In the genomic region with DNA sequence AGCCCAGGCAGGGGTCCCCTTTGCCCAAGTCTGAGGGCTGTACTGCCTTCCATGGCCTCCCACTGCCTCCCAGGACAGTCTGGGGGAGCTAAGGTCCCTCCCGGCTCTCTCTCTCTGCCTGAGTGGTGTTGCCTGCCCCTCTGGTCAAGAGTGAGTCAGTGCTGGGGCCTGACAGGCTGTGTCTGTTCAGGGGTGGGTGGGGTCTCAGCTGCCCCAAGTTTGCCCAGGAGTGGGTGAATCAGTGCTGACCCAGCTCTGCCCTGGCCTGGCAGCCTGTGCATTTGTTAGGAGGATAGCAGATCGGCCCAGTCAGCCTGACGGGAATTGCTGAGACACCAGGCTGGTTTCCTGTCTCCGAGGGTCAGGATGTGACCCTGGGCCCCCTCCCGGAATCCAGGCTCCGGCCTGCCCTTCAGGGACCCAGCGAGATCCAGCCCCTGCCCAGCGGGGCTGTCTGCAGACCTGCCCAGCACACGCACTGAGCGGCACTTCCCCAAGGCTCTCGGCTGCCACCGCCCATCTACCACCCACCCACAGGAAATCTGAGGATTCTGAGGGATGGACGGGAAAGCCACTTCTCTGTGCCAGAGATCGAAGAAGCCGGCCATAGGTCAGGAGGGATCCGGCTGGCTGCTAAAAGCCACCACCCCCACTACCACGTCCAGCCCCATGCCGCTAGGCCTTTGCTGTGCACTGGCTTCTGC, we compare ENCODE assay signal across 11 cellular contexts. TPM values are rescaled to one million over a fixed set of nuclear protein-coding genes. Genes with fewer than 3 reads are reported as not detected.
A peak's percentile ranks its signal among the peaks of the same experiment; 100 is the strongest.
DNase-seq lines count a peak whose midpoint lies in the region; ATAC-seq, FAIRE-seq and TF ChIP-seq lines count a peak whose summit lies in the region.
"Had no signal": no experiment of that assay in that cellular context is flagged by ENCODE, and none has a peak within 500 bp of the region (broad histone marks: within the 10 kb centered on the region; RNA-seq: fewer than 3 reads in every experiment).

No MANE protein-coding gene starts in this region.

- peaks cover 50% of the 10 kb centered on the region for H3K4me1 ChIP-seq in HepG2 (ENCODE audit: insufficient read depth, low read length)

- TF ChIP-seq POLR2A in HepG2 (IDR thresholded peaks at IDR 0.05; ENCODE audit: insufficient read depth in 1 of 2, low read depth in 2 of 2, low read length in 2 of 2), result no peak

- H3K27ac ChIP-seq in HepG2 (ENCODE audit: extremely low read length, insufficient read depth, low read length), result no peak overlapping the region

- H4K20me1 ChIP-seq in HepG2 (ENCODE audit: insufficient read depth, low read length), result no peaks in the 10 kb centered on the region

- no TSS peak for BruUV-seq in HepG2 (replicated peaks; lab: Mats Ljungman, UMichigan)

- H3K79me2 ChIP-seq in HepG2 (ENCODE audit: insufficient read depth, low read length), result no peaks in the 10 kb centered on the region

- in situ Hi-C loops in HepG2 (cut with HindIII; ENCODE audit: extremely low pct_ligation_motif_present, low pct_unique_long_range_greater_than_20kb), result no loop called here

- no peak for FAIRE-seq in HepG2 (lab: Jason Lieb, UNC)

- intact Hi-C loops in HepG2 (cut with micrococcal nuclease; ENCODE audit: unreplicated experiment), result no loop called here

- no peak overlapping the region for H2AFZ ChIP-seq in HepG2 (ENCODE audit: low read length)

- ATAC-seq in HepG2, result peak; percentile 82
- no peak for ATAC-seq in HG02884 (IDR thresholded peaks at IDR 0.05; ENCODE audit: unreplicated experiment)
- no peak for ATAC-seq in HG02973 (IDR thresholded peaks at IDR 0.05; ENCODE audit: unreplicated experiment)
- ATAC-seq in GM21825 (IDR thresholded peaks at IDR 0.05; ENCODE audit: unreplicated experiment), result no peak

- peak overlapping the region; percentile 54 for H3K9ac ChIP-seq in HepG2 (ENCODE audit: insufficient read depth, low read depth, low read length)

- no peaks in the 10 kb centered on the region for H3K36me3 ChIP-seq in HepG2 (replicated peaks in 1 of 2; ENCODE audit: control insufficient read depth in 1 of 2, insufficient read depth in 2 of 2, low read length in 2 of 2)

- TF ChIP-seq EP300 in HepG2 (IDR thresholded peaks at IDR 0.05; ENCODE audit: low read depth in 2 of 2, low read length in 2 of 2), result no peak
- no peak for TF ChIP-seq EP300 in HepG2 (CRISPR knock-in tag; IDR thresholded peaks at IDR 0.05; ENCODE audit: borderline replicate concordance)

- CTCF ChIA-PET in HepG2 (lab: Yijun Ruan, JAX; ENCODE audit: low intra/inter-chr PET ratio, low total read pairs), result no interaction called here

- 0 out of 2 replicates have a peak, but pooled peaks have one; percentile 11 for TF ChIP-seq RAD21 in HepG2 (CRISPR knock-in tag; IDR thresholded peaks at IDR 0.05)

- no peaks in the 10 kb centered on the region for H3K9me3 ChIP-seq in HepG2 (ENCODE audit: low read length)

- peak overlapping the region; percentile 62 for H3K4me2 ChIP-seq in HepG2 (ENCODE audit: low read depth, low read length)

- 5% methylated on average over 7 of the region's 18 CpGs for WGBS in HepG2 (ENCODE audit: low lambda C conversion rate)

- TF ChIP-seq CTCF in choroid plexus epithelial cell (conservative IDR thresholded peaks at IDR 0.05; ENCODE audit: low read depth, low read length) (no peak), HepG2 (CRISPR knock-in tag; IDR thresholded peaks at IDR 0.05) (no peak)

- POLR2A ChIA-PET in HepG2 (lab: Yijun Ruan, JAX), result interaction anchor here (1.3 kb wide), 2 partner anchors 10 to 14 kb away, joined by 3 to 4 read pairs; no protein-coding TSS in a partner anchor

- peak; percentile 74 for DNase-seq in HS-27A (ENCODE audit: low read depth)
- peak; percentile 85 for DNase-seq in choroid plexus epithelial cell (ENCODE audit: low read depth)
- no peak for DNase-seq in HepG2 (ENCODE audit: low spot score)
- DNase-seq in stromal cell of bone marrow (ENCODE audit: low read depth), result peak; percentile 99
- DNase-seq in stimulated activated CD4-positive, alpha-beta T cell treated with anti-CD3 and anti-CD28 coated beads, Interleukin-4, amount 100 ng/mL, for 1 hour, result no peak
- DNase-seq: activated naive CD4-positive, alpha-beta T cell treated with anti-CD3 and anti-CD28 coated beads, Interleukin-2, amount 50 U/mL, for 16 hours; NCI-H446 treated with DMSO at 0.1 percent for 48 hours; stimulated activated CD4-positive, alpha-beta T cell treated with anti-CD3 and anti-CD28 coated beads, Interleukin-1b, Interleukin-23, amount 100 ng/mL, for 48 hours had no signal

- H3K27me3 ChIP-seq in HepG2 (ENCODE audit: control insufficient read depth in 1 of 2, insufficient read depth in 2 of 2, low read length in 2 of 2), result no peaks in the 10 kb centered on the region; a peak in 1 of 5 replicates

- H3K4me3 ChIP-seq in choroid plexus epithelial cell (ENCODE audit: low read depth, low read length), result no peak overlapping the region
- H3K4me3 ChIP-seq in HepG2 (replicated peaks in 1 of 3; ENCODE audit: insufficient read depth in 1 of 3, low read depth in 2 of 3, low read length in 3 of 3), result peak overlapping the region; percentile 16 to 65 (median 18); a peak in 5 of 6 replicates

RNA-seq across cellular contexts. Expression of gene ENG, which starts 15.9 kb away (rescaled TPM):
- total RNA-seq in HepG2 (2016; rRNA removed; fragmentation: Illumina TruSeq; extraction: Trizol), result 0.02 TPM in 1 of 2 replicates, not detected in the other
- not detected in 2 replicates for total RNA-seq in HepG2 (2016; cell fraction: cytosol; rRNA removed; fragmentation: Illumina TruSeq; extraction: Trizol; ENCODE audit: low read depth)
- 0.07 and 0.17 TPM in 2 replicates for total RNA-seq in HepG2 (2016; cell fraction: insoluble cytoplasmic fraction; rRNA removed; fragmentation: Illumina TruSeq; extraction: Trizol)
- 0.07 and 0.22 TPM in 2 replicates for total RNA-seq in HepG2 (2016; cell fraction: membrane; rRNA removed; fragmentation: Illumina TruSeq; extraction: Trizol)
- total RNA-seq in HepG2 (2016; cell fraction: nucleus; rRNA removed; fragmentation: Illumina TruSeq; extraction: Trizol), result 0.25 TPM in 1 of 2 replicates, not detected in the other
- 1.1 and 1.4 TPM in 2 replicates for polyA plus RNA-seq in HepG2 (2011; rRNA removed)
- polyA plus RNA-seq in HepG2 (2011; cell fraction: cytosol; rRNA removed), result 0.82 and 1.1 TPM in 2 replicates
- 2.1 and 2.3 TPM in 2 replicates for polyA plus RNA-seq in HepG2 (2011; cell fraction: nucleus; rRNA removed)
- 1.4 and 1.5 TPM in 2 replicates for polyA plus RNA-seq in HepG2 (2012)
- polyA plus RNA-seq in HepG2 (2016; cell fraction: cytosol; fragmentation: Illumina TruSeq; extraction: Trizol; ENCODE audit: low read depth), result not detected in 2 replicates
- polyA plus RNA-seq in HepG2 (2016; cell fraction: insoluble cytoplasmic fraction; fragmentation: Illumina TruSeq; extraction: Trizol; ENCODE audit: low read depth), result 0.08 TPM in 1 of 2 replicates, not detected in the other
- polyA plus RNA-seq in HepG2 (2016; cell fraction: membrane; fragmentation: Illumina TruSeq; extraction: Trizol; ENCODE audit: low read depth), result 0.06 and 0.13 TPM in 2 replicates
- polyA plus RNA-seq in HepG2 (2016; cell fraction: nucleus; fragmentation: Illumina TruSeq; extraction: Trizol; ENCODE audit: insufficient read depth, low read depth), result 0.20 and 0.22 TPM in 2 replicates
- polyA minus RNA-seq in HepG2 (2011; rRNA and poly(A)+ RNA removed; ENCODE audit: low replicate concordance), result 1.2 and 26.5 TPM in 2 replicates
- 0.30 and 0.62 TPM in 2 replicates for polyA minus RNA-seq in HepG2 (2011; cell fraction: cytosol; rRNA and poly(A)+ RNA removed)
- 0.75 and 0.90 TPM in 2 replicates for polyA minus RNA-seq in HepG2 (2011; cell fraction: nucleus; rRNA and poly(A)+ RNA removed)

RNA-seq across cellular contexts. Expression of gene FPGS, which starts 35.8 kb away (rescaled TPM):
- 20.3 and 35.6 TPM in 2 replicates for total RNA-seq in HepG2 (2016; rRNA removed; fragmentation: Illumina TruSeq; extraction: Trizol)
- 7.4 and 10.3 TPM in 2 replicates for total RNA-seq in HepG2 (2016; cell fraction: cytosol; rRNA removed; fragmentation: Illumina TruSeq; extraction: Trizol; ENCODE audit: low read depth)
- 18.5 and 37.2 TPM in 2 replicates for total RNA-seq in HepG2 (2016; cell fraction: insoluble cytoplasmic fraction; rRNA removed; fragmentation: Illumina TruSeq; extraction: Trizol)
- 18.1 and 18.9 TPM in 2 replicates for total RNA-seq in HepG2 (2016; cell fraction: membrane; rRNA removed; fragmentation: Illumina TruSeq; extraction: Trizol)
- total RNA-seq in HepG2 (2016; cell fraction: nucleus; rRNA removed; fragmentation: Illumina TruSeq; extraction: Trizol), result 26.8 and 31.7 TPM in 2 replicates
- polyA plus RNA-seq in HepG2 (2011; rRNA removed), result 36.8 and 41.3 TPM in 2 replicates
- polyA plus RNA-seq in HepG2 (2011; cell fraction: cytosol; rRNA removed), result 20.2 and 34.2 TPM in 2 replicates
- polyA plus RNA-seq in HepG2 (2011; cell fraction: nucleus; rRNA removed), result 102 and 128 TPM in 2 replicates
- polyA plus RNA-seq in HepG2 (2012), result 16.9 and 23.2 TPM in 2 replicates
- polyA plus RNA-seq in HepG2 (2016; cell fraction: cytosol; fragmentation: Illumina TruSeq; extraction: Trizol; ENCODE audit: low read depth), result 8.3 and 9.4 TPM in 2 replicates
- polyA plus RNA-seq in HepG2 (2016; cell fraction: insoluble cytoplasmic fraction; fragmentation: Illumina TruSeq; extraction: Trizol; ENCODE audit: low read depth), result 21.4 and 32.6 TPM in 2 replicates
- polyA plus RNA-seq in HepG2 (2016; cell fraction: membrane; fragmentation: Illumina TruSeq; extraction: Trizol; ENCODE audit: low read depth), result 12.8 and 13.0 TPM in 2 replicates
- 68.3 and 83.1 TPM in 2 replicates for polyA plus RNA-seq in HepG2 (2016; cell fraction: nucleus; fragmentation: Illumina TruSeq; extraction: Trizol; ENCODE audit: insufficient read depth, low read depth)
- 71.8 and 195 TPM in 2 replicates for polyA minus RNA-seq in HepG2 (2011; rRNA and poly(A)+ RNA removed; ENCODE audit: low replicate concordance)
- polyA minus RNA-seq in HepG2 (2011; cell fraction: cytosol; rRNA and poly(A)+ RNA removed), result 13.5 and 19.9 TPM in 2 replicates
- polyA minus RNA-seq in HepG2 (2011; cell fraction: nucleus; rRNA and poly(A)+ RNA removed), result 25.4 and 26.6 TPM in 2 replicates

RNA-seq across cellular contexts. Expression of gene AK1, which starts 38.9 kb away (rescaled TPM):
- total RNA-seq in HepG2 (2016; rRNA removed; fragmentation: Illumina TruSeq; extraction: Trizol), result 25.7 and 32.8 TPM in 2 replicates
- 12.5 and 17.4 TPM in 2 replicates for total RNA-seq in HepG2 (2016; cell fraction: cytosol; rRNA removed; fragmentation: Illumina TruSeq; extraction: Trizol; ENCODE audit: low read depth)
- total RNA-seq in HepG2 (2016; cell fraction: insoluble cytoplasmic fraction; rRNA removed; fragmentation: Illumina TruSeq; extraction: Trizol), result 27.8 and 33.7 TPM in 2 replicates
- total RNA-seq in HepG2 (2016; cell fraction: membrane; rRNA removed; fragmentation: Illumina TruSeq; extraction: Trizol), result 18.2 and 19.8 TPM in 2 replicates
- total RNA-seq in HepG2 (2016; cell fraction: nucleus; rRNA removed; fragmentation: Illumina TruSeq; extraction: Trizol), result 13.7 and 15.3 TPM in 2 replicates
- 19.1 and 28.5 TPM in 2 replicates for polyA plus RNA-seq in HepG2 (2011; rRNA removed)
- polyA plus RNA-seq in HepG2 (2011; cell fraction: cytosol; rRNA removed), result 29.9 and 38.0 TPM in 2 replicates
- polyA plus RNA-seq in HepG2 (2011; cell fraction: nucleus; rRNA removed), result 34.1 and 55.6 TPM in 2 replicates
- 17.5 and 23.3 TPM in 2 replicates for polyA plus RNA-seq in HepG2 (2012)
- 28.9 and 48.9 TPM in 2 replicates for polyA plus RNA-seq in HepG2 (2016; cell fraction: cytosol; fragmentation: Illumina TruSeq; extraction: Trizol; ENCODE audit: low read depth)
- polyA plus RNA-seq in HepG2 (2016; cell fraction: insoluble cytoplasmic fraction; fragmentation: Illumina TruSeq; extraction: Trizol; ENCODE audit: low read depth), result 44.7 and 50.7 TPM in 2 replicates
- 31.6 and 41.6 TPM in 2 replicates for polyA plus RNA-seq in HepG2 (2016; cell fraction: membrane; fragmentation: Illumina TruSeq; extraction: Trizol; ENCODE audit: low read depth)
- 39.2 and 40.7 TPM in 2 replicates for polyA plus RNA-seq in HepG2 (2016; cell fraction: nucleus; fragmentation: Illumina TruSeq; extraction: Trizol; ENCODE audit: insufficient read depth, low read depth)
- polyA minus RNA-seq in HepG2 (2011; rRNA and poly(A)+ RNA removed; ENCODE audit: low replicate concordance), result 3.6 and 45.8 TPM in 2 replicates
- polyA minus RNA-seq in HepG2 (2011; cell fraction: cytosol; rRNA and poly(A)+ RNA removed), result 3.8 and 5.4 TPM in 2 replicates
- polyA minus RNA-seq in HepG2 (2011; cell fraction: nucleus; rRNA and poly(A)+ RNA removed), result 1.7 and 4.1 TPM in 2 replicates

RNA-seq across cellular contexts. Expression of gene CDK9, which starts 52.7 kb away (rescaled TPM):
- 16.8 TPM in 2 replicates for total RNA-seq in HepG2 (2016; rRNA removed; fragmentation: Illumina TruSeq; extraction: Trizol)
- total RNA-seq in HepG2 (2016; cell fraction: cytosol; rRNA removed; fragmentation: Illumina TruSeq; extraction: Trizol; ENCODE audit: low read depth), result 5.3 and 6.3 TPM in 2 replicates
- total RNA-seq in HepG2 (2016; cell fraction: insoluble cytoplasmic fraction; rRNA removed; fragmentation: Illumina TruSeq; extraction: Trizol), result 14.3 and 15.5 TPM in 2 replicates
- 13.1 and 13.7 TPM in 2 replicates for total RNA-seq in HepG2 (2016; cell fraction: membrane; rRNA removed; fragmentation: Illumina TruSeq; extraction: Trizol)
- total RNA-seq in HepG2 (2016; cell fraction: nucleus; rRNA removed; fragmentation: Illumina TruSeq; extraction: Trizol), result 13.7 and 14.2 TPM in 2 replicates
- 21.5 and 26.1 TPM in 2 replicates for polyA plus RNA-seq in HepG2 (2011; rRNA removed)
- polyA plus RNA-seq in HepG2 (2011; cell fraction: cytosol; rRNA removed), result 16.1 and 24.8 TPM in 2 replicates
- polyA plus RNA-seq in HepG2 (2011; cell fraction: nucleus; rRNA removed), result 85.3 and 97.2 TPM in 2 replicates
- 18.5 and 23.5 TPM in 2 replicates for polyA plus RNA-seq in HepG2 (2012)
- polyA plus RNA-seq in HepG2 (2016; cell fraction: cytosol; fragmentation: Illumina TruSeq; extraction: Trizol; ENCODE audit: low read depth), result 7.2 and 7.8 TPM in 2 replicates
- 21.4 and 33.5 TPM in 2 replicates for polyA plus RNA-seq in HepG2 (2016; cell fraction: insoluble cytoplasmic fraction; fragmentation: Illumina TruSeq; extraction: Trizol; ENCODE audit: low read depth)
- polyA plus RNA-seq in HepG2 (2016; cell fraction: membrane; fragmentation: Illumina TruSeq; extraction: Trizol; ENCODE audit: low read depth), result 10.9 and 12.8 TPM in 2 replicates
- 35.3 and 35.6 TPM in 2 replicates for polyA plus RNA-seq in HepG2 (2016; cell fraction: nucleus; fragmentation: Illumina TruSeq; extraction: Trizol; ENCODE audit: insufficient read depth, low read depth)
- polyA minus RNA-seq in HepG2 (2011; rRNA and poly(A)+ RNA removed; ENCODE audit: low replicate concordance), result 47.9 and 105 TPM in 2 replicates
- polyA minus RNA-seq in HepG2 (2011; cell fraction: cytosol; rRNA and poly(A)+ RNA removed), result 13.9 and 18.8 TPM in 2 replicates
- polyA minus RNA-seq in HepG2 (2011; cell fraction: nucleus; rRNA and poly(A)+ RNA removed), result 27.6 and 29.4 TPM in 2 replicates

Comparison
In these comparisons a context has a peak if more than half of its experiments do, and no peak if none do; other contexts are left out.
1. DNase-seq: peak in HS-27A (single experiment), choroid plexus epithelial cell (single experiment) and stromal cell of bone marrow (single experiment); none in HepG2 (single experiment) and stimulated activated CD4-positive, alpha-beta T cell treated with anti-CD3 and anti-CD28 coated beads, Interleukin-4, amount 100 ng/mL, for 1 hour (single experiment).